ENCODE assay signal across 2 cellular contexts in the genomic region with DNA sequence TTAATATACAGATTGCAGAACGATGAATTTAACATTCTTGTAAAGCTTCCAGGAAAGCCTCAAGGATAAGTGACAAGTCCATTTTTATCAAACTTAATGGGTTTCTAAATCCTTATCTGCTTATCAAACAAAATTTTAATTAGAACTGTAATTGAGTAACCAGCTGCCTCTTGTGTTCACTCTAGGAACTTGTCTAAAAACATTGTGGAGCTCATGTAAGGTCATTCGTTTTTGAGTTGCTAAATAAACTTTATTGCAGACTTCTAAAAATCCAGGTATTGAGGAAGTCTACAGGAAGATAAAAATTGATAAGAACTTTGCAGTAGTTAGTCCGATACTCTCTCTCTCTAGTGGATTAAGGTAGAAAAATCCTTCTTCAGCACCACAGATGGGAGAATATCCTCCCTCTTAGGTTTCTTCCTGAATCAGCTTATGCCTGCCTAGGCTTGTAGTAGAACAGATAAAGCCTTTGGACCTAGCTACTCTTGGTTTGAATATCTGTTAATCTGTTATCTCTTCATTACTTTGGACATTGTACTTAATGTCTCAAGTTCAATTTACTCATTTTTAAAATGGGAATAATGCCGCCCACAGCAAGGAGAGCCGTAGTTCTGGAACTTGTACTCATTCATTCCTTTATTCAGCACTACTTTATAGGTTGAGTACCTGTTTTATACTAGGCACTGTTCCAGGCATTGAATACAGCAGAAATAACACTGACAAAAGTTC.
TF ChIP-seq lines count a peak whose summit lies in the region.

No MANE protein-coding gene starts in this region.

TF ChIP-seq in A549, 52 proteins besides CTCF, POLR2A, EP300 and RAD21 (continued from another document):
- TF ChIP-seq, protein P1, sequence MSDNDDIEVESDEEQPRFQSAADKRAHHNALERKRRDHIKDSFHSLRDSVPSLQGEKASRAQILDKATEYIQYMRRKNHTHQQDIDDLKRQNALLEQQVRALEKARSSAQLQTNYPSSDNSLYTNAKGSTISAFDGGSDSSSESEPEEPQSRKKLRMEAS (IDR thresholded peaks at IDR 0.05): no peak
- TF ChIP-seq NR3C1 (IDR thresholded peaks at IDR 0.05): no peak

TF ChIP-seq in SK-N-SH treated with all-trans-retinoic acid at 6 μM for 48 hours, 23 proteins besides CTCF, POLR2A, EP300 and RAD21 (continued from another document):
- TF ChIP-seq, protein P2, sequence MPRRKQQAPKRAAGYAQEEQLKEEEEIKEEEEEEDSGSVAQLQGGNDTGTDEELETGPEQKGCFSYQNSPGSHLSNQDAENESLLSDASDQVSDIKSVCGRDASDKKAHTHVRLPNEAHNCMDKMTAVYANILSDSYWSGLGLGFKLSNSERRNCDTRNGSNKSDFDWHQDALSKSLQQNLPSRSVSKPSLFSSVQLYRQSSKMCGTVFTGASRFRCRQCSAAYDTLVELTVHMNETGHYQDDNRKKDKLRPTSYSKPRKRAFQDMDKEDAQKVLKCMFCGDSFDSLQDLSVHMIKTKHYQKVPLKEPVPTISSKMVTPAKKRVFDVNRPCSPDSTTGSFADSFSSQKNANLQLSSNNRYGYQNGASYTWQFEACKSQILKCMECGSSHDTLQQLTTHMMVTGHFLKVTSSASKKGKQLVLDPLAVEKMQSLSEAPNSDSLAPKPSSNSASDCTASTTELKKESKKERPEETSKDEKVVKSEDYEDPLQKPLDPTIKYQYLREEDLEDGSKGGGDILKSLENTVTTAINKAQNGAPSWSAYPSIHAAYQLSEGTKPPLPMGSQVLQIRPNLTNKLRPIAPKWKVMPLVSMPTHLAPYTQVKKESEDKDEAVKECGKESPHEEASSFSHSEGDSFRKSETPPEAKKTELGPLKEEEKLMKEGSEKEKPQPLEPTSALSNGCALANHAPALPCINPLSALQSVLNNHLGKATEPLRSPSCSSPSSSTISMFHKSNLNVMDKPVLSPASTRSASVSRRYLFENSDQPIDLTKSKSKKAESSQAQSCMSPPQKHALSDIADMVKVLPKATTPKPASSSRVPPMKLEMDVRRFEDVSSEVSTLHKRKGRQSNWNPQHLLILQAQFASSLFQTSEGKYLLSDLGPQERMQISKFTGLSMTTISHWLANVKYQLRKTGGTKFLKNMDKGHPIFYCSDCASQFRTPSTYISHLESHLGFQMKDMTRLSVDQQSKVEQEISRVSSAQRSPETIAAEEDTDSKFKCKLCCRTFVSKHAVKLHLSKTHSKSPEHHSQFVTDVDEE (CRISPR knock-in tag; IDR thresholded peaks at IDR 0.05): no peak
- TF ChIP-seq SNAI2 (CRISPR knock-in tag; IDR thresholded peaks at IDR 0.05): no peak
- TF ChIP-seq, protein P3, sequence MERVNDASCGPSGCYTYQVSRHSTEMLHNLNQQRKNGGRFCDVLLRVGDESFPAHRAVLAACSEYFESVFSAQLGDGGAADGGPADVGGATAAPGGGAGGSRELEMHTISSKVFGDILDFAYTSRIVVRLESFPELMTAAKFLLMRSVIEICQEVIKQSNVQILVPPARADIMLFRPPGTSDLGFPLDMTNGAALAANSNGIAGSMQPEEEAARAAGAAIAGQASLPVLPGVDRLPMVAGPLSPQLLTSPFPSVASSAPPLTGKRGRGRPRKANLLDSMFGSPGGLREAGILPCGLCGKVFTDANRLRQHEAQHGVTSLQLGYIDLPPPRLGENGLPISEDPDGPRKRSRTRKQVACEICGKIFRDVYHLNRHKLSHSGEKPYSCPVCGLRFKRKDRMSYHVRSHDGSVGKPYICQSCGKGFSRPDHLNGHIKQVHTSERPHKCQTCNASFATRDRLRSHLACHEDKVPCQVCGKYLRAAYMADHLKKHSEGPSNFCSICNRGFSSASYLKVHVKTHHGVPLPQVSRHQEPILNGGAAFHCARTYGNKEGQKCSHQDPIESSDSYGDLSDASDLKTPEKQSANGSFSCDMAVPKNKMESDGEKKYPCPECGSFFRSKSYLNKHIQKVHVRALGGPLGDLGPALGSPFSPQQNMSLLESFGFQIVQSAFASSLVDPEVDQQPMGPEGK (CRISPR knock-in tag; IDR thresholded peaks at IDR 0.05; ENCODE audit: borderline replicate concordance): no peak
- no peak for TF ChIP-seq PPARA (CRISPR knock-in tag; IDR thresholded peaks at IDR 0.05; ENCODE audit: borderline replicate concordance)
- TF ChIP-seq, protein P4, sequence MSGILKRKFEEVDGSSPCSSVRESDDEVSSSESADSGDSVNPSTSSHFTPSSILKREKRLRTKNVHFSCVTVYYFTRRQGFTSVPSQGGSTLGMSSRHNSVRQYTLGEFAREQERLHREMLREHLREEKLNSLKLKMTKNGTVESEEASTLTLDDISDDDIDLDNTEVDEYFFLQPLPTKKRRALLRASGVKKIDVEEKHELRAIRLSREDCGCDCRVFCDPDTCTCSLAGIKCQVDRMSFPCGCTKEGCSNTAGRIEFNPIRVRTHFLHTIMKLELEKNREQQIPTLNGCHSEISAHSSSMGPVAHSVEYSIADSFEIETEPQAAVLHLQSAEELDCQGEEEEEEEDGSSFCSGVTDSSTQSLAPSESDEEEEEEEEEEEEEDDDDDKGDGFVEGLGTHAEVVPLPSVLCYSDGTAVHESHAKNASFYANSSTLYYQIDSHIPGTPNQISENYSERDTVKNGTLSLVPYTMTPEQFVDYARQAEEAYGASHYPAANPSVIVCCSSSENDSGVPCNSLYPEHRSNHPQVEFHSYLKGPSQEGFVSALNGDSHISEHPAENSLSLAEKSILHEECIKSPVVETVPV (CRISPR knock-in tag; IDR thresholded peaks at IDR 0.05): no peak
TF ChIP-seq in SK-N-SH treated with all-trans-retinoic acid at 6 μM for 48 hours: peak in this region for 0.
